28 cellular contexts compared by ENCODE assay signal in the genomic region with DNA sequence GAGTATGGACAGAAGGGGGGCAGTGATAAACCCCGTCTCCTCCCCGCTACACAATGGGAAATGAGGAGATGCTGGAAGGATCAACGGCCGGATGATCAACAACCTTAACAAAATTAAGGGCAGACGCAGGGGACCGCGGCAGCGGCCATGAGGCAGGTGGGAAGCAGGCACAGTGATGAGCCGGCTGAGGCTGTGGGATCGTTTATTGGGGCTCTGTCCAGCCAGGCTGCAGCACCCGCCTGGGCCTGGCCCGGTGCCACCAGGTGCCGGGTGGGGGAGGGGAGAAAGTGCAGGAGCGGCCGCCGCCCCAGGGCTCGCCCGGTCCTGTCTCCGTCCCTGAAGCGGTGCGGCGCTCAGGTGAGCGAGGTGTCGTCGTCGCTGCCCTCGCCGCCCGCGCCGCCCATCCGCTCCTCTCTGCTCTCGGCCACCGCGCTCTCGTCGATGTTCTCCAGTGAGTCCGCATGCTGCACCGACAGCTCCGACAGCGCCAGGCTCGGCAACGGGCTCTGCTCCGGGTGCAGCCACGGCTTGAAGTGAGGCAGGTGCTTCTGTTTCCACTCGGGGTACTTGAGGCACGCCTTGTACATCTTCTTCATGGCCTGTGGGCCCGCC.
"Had no signal": no experiment of that assay in that cellular context is flagged by ENCODE, and none has a peak within 500 bp of the region (broad histone marks: within the 10 kb centered on the region; RNA-seq: fewer than 3 reads in every experiment).

No MANE protein-coding gene starts in this region.

- H3K27ac Mint-ChIP-seq: activated naive CD8-positive, alpha-beta T cell treated with anti-CD3 and anti-CD28 coated beads for 36 hours; activated T-helper 2 cell treated with anti-CD3 and anti-CD28 coated beads, Interferon-gamma antibody, Interleukin-2, Interleukin-4, amounts not matched to agents 10 μg/mL and 5 μg/mL and 100 μg/mL, durations not matched to agents 14 hours and 24 hours and 36 hours; memory B cell; progenitor cell of endocrine pancreas had no signal

- H3K4me3 ChIP-seq: breast epithelium, colonic mucosa, dorsolateral prefrontal cortex, esophagus muscularis mucosa, spleen, thoracic aorta, vagina had no signal

- H3K4me3 Mint-ChIP-seq: activated naive CD8-positive, alpha-beta T cell treated with anti-CD3 and anti-CD28 coated beads for 36 hours; activated T-cell treated with anti-CD3 and anti-CD28 coated beads, Interleukin-2, amount 50 U/mL, for 4 hours; effector memory CD8-positive, alpha-beta T cell; memory B cell had no signal

- H3K27ac ChIP-seq: breast epithelium, colonic mucosa, esophagus muscularis mucosa, thoracic aorta, vagina had no signal

- DNase-seq: activated CD4-positive, alpha-beta T cell treated with anti-CD3 and anti-CD28 coated beads for 4 hours; activated CD4-positive, alpha-beta T cell treated with anti-CD3 and anti-CD28 coated beads, Interleukin-2, amount 50 U/mL, for 48 hours; activated CD4-positive, CD25-positive, alpha-beta regulatory T cell; activated CD8-positive, alpha-beta memory T cell treated with anti-CD3 and anti-CD28 coated beads, Interleukin-2, amount 50 U/mL, for 48 hours; activated naive CD4-positive, alpha-beta T cell; activated naive CD8-positive, alpha-beta T cell treated with anti-CD3 and anti-CD28 coated beads for 36 hours; activated T-cell treated with anti-CD3 and anti-CD28 coated beads, Interleukin-2, amount 50 U/mL, for 4 hours; amniotic stem cell; colonic mucosa; dorsolateral prefrontal cortex; effector memory CD8-positive, alpha-beta T cell; hypothalamus; left cardiac atrium; retina; spleen; stimulated activated CD4-positive, alpha-beta T cell treated with anti-CD3 and anti-CD28 coated beads, Interleukin-4, amount 100 ng/mL, for 1 hour; stimulated activated naive CD4-positive, alpha-beta T cell treated with Interleukin-2 at 50 U/mL for 16 hours had no signal

- H3K9me3 ChIP-seq: breast epithelium, colonic mucosa, esophagus muscularis mucosa, spleen, thoracic aorta, vagina had no signal

- H3K4me1 ChIP-seq: breast epithelium had no signal

- H3K27me3 Mint-ChIP-seq: activated naive CD8-positive, alpha-beta T cell treated with anti-CD3 and anti-CD28 coated beads for 36 hours; effector memory CD8-positive, alpha-beta T cell; memory B cell; progenitor cell of endocrine pancreas; type B pancreatic cell had no signal

- FAIRE-seq: endothelial cell of umbilical vein, frontal cortex, islet of Langerhans had no signal

- ATAC-seq: activated T-cell treated with anti-CD3 and anti-CD28 coated beads, Interleukin-2, amount 50 U/mL, for 4 hours; effector memory CD8-positive, alpha-beta T cell; left cardiac atrium had no signal

- H3K27me3 ChIP-seq: breast epithelium, colonic mucosa, dorsolateral prefrontal cortex, esophagus muscularis mucosa, spleen, vagina had no signal

- H3K9me3 Mint-ChIP-seq: activated naive CD8-positive, alpha-beta T cell treated with anti-CD3 and anti-CD28 coated beads for 36 hours; activated T-cell treated with anti-CD3 and anti-CD28 coated beads, Interleukin-2, amount 50 U/mL, for 4 hours; activated T-helper 2 cell treated with anti-CD3 and anti-CD28 coated beads, Interferon-gamma antibody, Interleukin-2, Interleukin-4, amounts not matched to agents 10 μg/mL and 5 μg/mL and 100 μg/mL, durations not matched to agents 14 hours and 24 hours and 36 hours; effector memory CD8-positive, alpha-beta T cell; memory B cell; type B pancreatic cell had no signal

- H3K36me3 ChIP-seq: breast epithelium had no signal
